ENCODE assay signal across 10 cellular contexts in genomic region chr4:2592572-2592971, GRCh38. TPM values are rescaled to one million over a fixed set of nuclear protein-coding genes. Genes with fewer than 3 reads are reported as not detected.
DNase-seq lines count a peak whose midpoint lies in the region; ATAC-seq and TF ChIP-seq lines count a peak whose summit lies in the region.
"Had no signal": no experiment of that assay in that cellular context is flagged by ENCODE, and none has a peak within 500 bp of the region (broad histone marks: within the 10 kb centered on the region; RNA-seq: fewer than 3 reads in every experiment).

No MANE protein-coding gene starts in this region.

- H3K4me1 ChIP-seq in RWPE2 (ENCODE audit: insufficient read depth, poor library complexity, severe bottlenecking) (no peaks in the 10 kb centered on the region), iPS-15b (ENCODE audit: control insufficient read depth, insufficient read depth, low read length) (peaks cover 24% of the 10 kb centered on the region), gastrocnemius medialis (peaks cover 77 to 90% of the 10 kb centered on the region in 2 donors)

- no peak for TF ChIP-seq POLR2A in gastrocnemius medialis (IDR thresholded peaks at IDR 0.05)

- no peak overlapping the region for H3K27ac Mint-ChIP-seq in activated naive CD4-positive, alpha-beta T cell treated with anti-CD3 and anti-CD28 coated beads for 36 hours
- no peak overlapping the region for H3K27ac Mint-ChIP-seq in activated naive CD4-positive, alpha-beta T cell treated with anti-CD3 and anti-CD28 coated beads, Interleukin-2, amount 10 ng/mL, durations not matched to agents 7 days and 5 days

- no peak for TF ChIP-seq CTCF in RWPE2 (IDR thresholded peaks at IDR 0.05; ENCODE audit: poor library complexity, severe bottlenecking)
- TF ChIP-seq CTCF in gastrocnemius medialis (IDR thresholded peaks at IDR 0.05 in 4 of 5, conservative IDR thresholded peaks at IDR 0.05 in 1 of 5): no peak

- H3K36me3 ChIP-seq in RWPE2 (ENCODE audit: low read depth): peaks cover 5% of the 10 kb centered on the region; the same call in 1 of the 2 replicates
- peaks cover 5% of the 10 kb centered on the region for H3K36me3 ChIP-seq in iPS-15b (ENCODE audit: control insufficient read depth, insufficient read depth, low read length)
- H3K36me3 ChIP-seq in gastrocnemius medialis: no peaks in the 10 kb centered on the region

- CTCF ChIA-PET in activated naive CD4-positive, alpha-beta T cell treated with anti-CD3 and anti-CD28 coated beads for 36 hours (lab: Charles Lee): interaction anchor here (0.5 to 0.7 kb wide), 3 partner anchors 23 to 297 kb away, joined by 3 to 4 read pairs (median 3); no protein-coding TSS in a partner anchor
- CTCF ChIA-PET in activated naive CD4-positive, alpha-beta T cell treated with anti-CD3 and anti-CD28 coated beads, Interleukin-2, amount 10 ng/mL, durations not matched to agents 7 days and 5 days (lab: Charles Lee): no interaction called here

- H3K9me3 ChIP-seq in RWPE2 (ENCODE audit: severe bottlenecking) (no peaks in the 10 kb centered on the region), iPS-15b (ENCODE audit: control insufficient read depth, insufficient read depth, low read length) (no peaks in the 10 kb centered on the region), gastrocnemius medialis (no peaks in the 10 kb centered on the region)

- H3K27me3 Mint-ChIP-seq in activated naive CD4-positive, alpha-beta T cell treated with anti-CD3 and anti-CD28 coated beads for 36 hours (ENCODE audit: low read depth): no peaks in the 10 kb centered on the region
- H3K27me3 Mint-ChIP-seq in activated naive CD4-positive, alpha-beta T cell treated with anti-CD3 and anti-CD28 coated beads, Interleukin-2, amount 10 ng/mL, durations not matched to agents 7 days and 5 days: no peaks in the 10 kb centered on the region

- H3K4me3 Mint-ChIP-seq in activated naive CD4-positive, alpha-beta T cell treated with anti-CD3 and anti-CD28 coated beads for 36 hours: no peak overlapping the region
- no peak overlapping the region for H3K4me3 Mint-ChIP-seq in activated naive CD4-positive, alpha-beta T cell treated with anti-CD3 and anti-CD28 coated beads, Interleukin-2, amount 10 ng/mL, durations not matched to agents 7 days and 5 days

- intact Hi-C loops in activated naive CD4-positive, alpha-beta T cell treated with anti-CD3 and anti-CD28 coated beads for 36 hours (cut with micrococcal nuclease): no loop called here
- intact Hi-C loops in gastrocnemius medialis (cut with DNase I; ENCODE audit: low total_unique reads): no loop called here

- no peaks in the 10 kb centered on the region for H3K9me3 Mint-ChIP-seq in activated naive CD4-positive, alpha-beta T cell treated with anti-CD3 and anti-CD28 coated beads for 36 hours
- H3K9me3 Mint-ChIP-seq in activated naive CD4-positive, alpha-beta T cell treated with anti-CD3 and anti-CD28 coated beads, Interleukin-2, amount 10 ng/mL, durations not matched to agents 7 days and 5 days: no peaks in the 10 kb centered on the region

- peak; percentile 12 for DNase-seq in activated naive CD4-positive, alpha-beta T cell treated with anti-CD3 and anti-CD28 coated beads for 36 hours
- DNase-seq in activated naive CD4-positive, alpha-beta T cell treated with anti-CD3 and anti-CD28 coated beads, Interleukin-2, amount 10 ng/mL, durations not matched to agents 7 days and 5 days: no peak
- no peak for DNase-seq in RWPE2 (ENCODE audit: low spot score)
- no peak for DNase-seq in gastrocnemius medialis
- DNase-seq in NCI-H2029 treated with DMSO at 0.1 percent for 48 hours (lab: John Stamatoyannopoulos, UW): no peak
- DNase-seq: activated naive CD4-positive, alpha-beta T cell treated with Interleukin-2 at 50 U/mL for 16 hours; GDM1 had no signal

- no peak overlapping the region for H3K27ac ChIP-seq in RWPE2 (ENCODE audit: poor library complexity, severe bottlenecking)
- peak overlapping the region; percentile 39 to 63 (median 47) for H3K27ac ChIP-seq in gastrocnemius medialis

- peaks cover 67% of the 10 kb centered on the region for H3K4me1 Mint-ChIP-seq in activated naive CD4-positive, alpha-beta T cell treated with anti-CD3 and anti-CD28 coated beads for 36 hours (ENCODE audit: low read depth)
- peaks cover 24% of the 10 kb centered on the region for H3K4me1 Mint-ChIP-seq in activated naive CD4-positive, alpha-beta T cell treated with anti-CD3 and anti-CD28 coated beads, Interleukin-2, amount 10 ng/mL, durations not matched to agents 7 days and 5 days

- H3K4me3 ChIP-seq in RWPE2 (ENCODE audit: severe bottlenecking) (no peak overlapping the region), iPS-15b (ENCODE audit: low read depth, low read length) (no peak overlapping the region), gastrocnemius medialis (no peak overlapping the region)

- in situ Hi-C loops in gastrocnemius medialis (cut with MboI; ENCODE audit: low sequenced_read_pairs in 4 of 4): loop anchor here in 1 of 4 donors (5.0 kb wide), 1 partner anchor 70 kb away; no protein-coding TSS in a partner anchor

- peaks cover 7% of the 10 kb centered on the region for H3K36me3 Mint-ChIP-seq in activated naive CD4-positive, alpha-beta T cell treated with anti-CD3 and anti-CD28 coated beads for 36 hours (ENCODE audit: low read depth)
- peaks cover 13% of the 10 kb centered on the region for H3K36me3 Mint-ChIP-seq in activated naive CD4-positive, alpha-beta T cell treated with anti-CD3 and anti-CD28 coated beads, Interleukin-2, amount 10 ng/mL, durations not matched to agents 7 days and 5 days

- ATAC-seq in RWPE2 (ENCODE audit: low read depth): peak; percentile 51; the same call in 2 of the 3 replicates
- ATAC-seq in gastrocnemius medialis: no peak
- no peak for ATAC-seq in GM18511 (IDR thresholded peaks at IDR 0.05; ENCODE audit: unreplicated experiment)
- ATAC-seq in HG02623 (IDR thresholded peaks at IDR 0.05; ENCODE audit: unreplicated experiment): no peak

- H3K9ac ChIP-seq in iPS-15b (ENCODE audit: low read depth, low read length): peak overlapping the region; percentile 65

- H3K27me3 ChIP-seq in RWPE2 (ENCODE audit: insufficient read depth, poor library complexity, severe bottlenecking) (no peaks in the 10 kb centered on the region), iPS-15b (ENCODE audit: control insufficient read depth, insufficient read depth, low read length) (no peaks in the 10 kb centered on the region), gastrocnemius medialis (no peaks in the 10 kb centered on the region)

RNA-seq across cellular contexts. Expression of gene FAM193A, which starts 56.1 kb away (rescaled TPM):
- 10 to 100 TPM; 20.1 to 20.4 TPM for total RNA-seq in activated naive CD4-positive, alpha-beta T cell treated with anti-CD3 and anti-CD28 coated beads for 36 hours
- 10 to 100 TPM; 16.7 to 18.9 (median 18.0) TPM for total RNA-seq in gastrocnemius medialis
